Comparison of ENCODE assay signal across 19 cellular contexts in the genomic region with DNA sequence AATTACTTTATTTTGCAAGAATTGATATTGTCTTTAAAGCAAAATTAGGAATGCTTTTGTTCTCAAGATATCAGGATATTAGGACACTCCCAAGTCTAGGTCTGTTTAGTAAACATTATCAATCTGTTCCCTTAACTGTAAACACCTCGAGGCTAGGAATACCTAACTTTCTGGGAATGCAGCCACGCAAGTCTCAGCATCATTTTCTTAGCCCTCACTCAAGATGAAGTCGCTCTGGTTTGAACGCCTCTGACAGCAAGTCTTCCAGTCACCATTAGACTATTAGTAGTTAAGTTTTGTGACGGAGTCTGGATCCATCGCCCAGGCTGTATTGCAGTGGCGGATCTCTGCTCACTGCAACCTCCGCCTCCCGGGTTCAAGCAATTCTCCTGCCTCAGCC.
A peak's percentile ranks its signal among the peaks of the same experiment; 100 is the strongest.
DNase-seq lines count a peak whose midpoint lies in the region; ATAC-seq lines count a peak whose summit lies in the region.
"Had no signal": no experiment of that assay in that cellular context is flagged by ENCODE, and none has a peak within 500 bp of the region (broad histone marks: within the 10 kb centered on the region; RNA-seq: fewer than 3 reads in every experiment).

No MANE protein-coding gene starts in this region.

- H2BK120ac ChIP-seq in mesendoderm (ENCODE audit: low read depth, low read length): no peak overlapping the region

- H4K8ac ChIP-seq in mesendoderm (ENCODE audit: low read depth, low read length): no peak overlapping the region

- H3K4ac ChIP-seq in mesendoderm (ENCODE audit: low read depth, low read length): no peak overlapping the region

- no peaks in the 10 kb centered on the region for H3K36me3 Mint-ChIP-seq in activated CD4-positive, alpha-beta T cell treated with anti-CD3 and anti-CD28 coated beads, Interleukin-2, amount 10 ng/mL, durations not matched to agents 24 days and 14 days (ENCODE audit: low read depth)
- no peaks in the 10 kb centered on the region for H3K36me3 Mint-ChIP-seq in naive thymus-derived CD8-positive, alpha-beta T cell
- H3K36me3 Mint-ChIP-seq: CD8-positive, alpha-beta T cell had no signal

- no peak overlapping the region for H3K4me3 ChIP-seq in mesendoderm (ENCODE audit: low read length)
- H3K4me3 ChIP-seq: A549; BLaER1 treated with 17β-estradiol and CSF1 and Interleukin-3, amounts not matched to agents 10 nM and 100 nM had no signal

- H2BK15ac ChIP-seq in mesendoderm (replicated peaks; ENCODE audit: low read depth): no peak overlapping the region

- POLR2A ChIA-PET in naive thymus-derived CD8-positive, alpha-beta T cell (lab: Charles Lee): no interaction called here

- no peaks in the 10 kb centered on the region for H3K79me1 ChIP-seq in mesendoderm (ENCODE audit: low read length)

- no peaks in the 10 kb centered on the region for H3K27me3 Mint-ChIP-seq in activated CD4-positive, alpha-beta T cell treated with anti-CD3 and anti-CD28 coated beads, Interleukin-2, amount 10 ng/mL, durations not matched to agents 24 days and 14 days
- H3K27me3 Mint-ChIP-seq in naive thymus-derived CD8-positive, alpha-beta T cell: peaks cover 1 to 17% (median 2%) of the 10 kb centered on the region in 5 donors

- H4K5ac ChIP-seq in mesendoderm (ENCODE audit: low read length): no peak overlapping the region

- peak; percentile 12 for DNase-seq in activated CD4-positive, alpha-beta T cell treated with anti-CD3 and anti-CD28 coated beads, Interleukin-2, amount 10 ng/mL, durations not matched to agents 24 days and 14 days
- DNase-seq in activated CD4-positive, alpha-beta T cell treated with anti-CD3 and anti-CD28 coated beads, Interleukin-2, amount 50 U/mL, for 48 hours: no peak
- DNase-seq in NCI-H69 (lab: John Stamatoyannopoulos, UW): peak; percentile 16
- DNase-seq in mesendoderm: peak; percentile 77
- no peak for DNase-seq in cardiac septum (ENCODE audit: low spot score)
- no peak for DNase-seq in naive thymus-derived CD8-positive, alpha-beta T cell
- DNase-seq: AML-193; Caco-2; Calu3; CD4-positive, alpha-beta T cell; CD8-positive, alpha-beta T cell; DMS79 treated with DMSO at 0.1 percent for 48 hours; GDM1 had no signal

- H2AK5ac ChIP-seq in mesendoderm (ENCODE audit: low read length): no peak overlapping the region

- no peak for ATAC-seq in naive thymus-derived CD8-positive, alpha-beta T cell
- ATAC-seq in HG03039 (IDR thresholded peaks at IDR 0.05; ENCODE audit: unreplicated experiment): no peak
- ATAC-seq: A549; CD8-positive, alpha-beta T cell had no signal

- intact Hi-C loops in activated CD4-positive, alpha-beta T cell treated with anti-CD3 and anti-CD28 coated beads, Interleukin-2, amount 10 ng/mL, durations not matched to agents 24 days and 14 days (cut with micrococcal nuclease): no loop called here
- intact Hi-C loops in cardiac septum (cut with DNase I): no loop called here

- H3K4me1 ChIP-seq in mesendoderm (ENCODE audit: control insufficient read depth, low read depth, low read length): no peaks in the 10 kb centered on the region
- H3K4me1 ChIP-seq: A549; BLaER1 treated with 17β-estradiol and CSF1 and Interleukin-3, amounts not matched to agents 10 nM and 100 nM; Caco-2 had no signal

- no peak overlapping the region for H3K4me2 ChIP-seq in mesendoderm (ENCODE audit: low read length)
- H3K4me2 ChIP-seq: A549; BLaER1 treated with 17β-estradiol and CSF1 and Interleukin-3, amounts not matched to agents 10 nM and 100 nM had no signal

- no peaks in the 10 kb centered on the region for H3K27me3 ChIP-seq in mesendoderm (ENCODE audit: insufficient read depth, low read length, poor library complexity)
- H3K27me3 ChIP-seq: BLaER1 treated with 17β-estradiol and CSF1 and Interleukin-3, amounts not matched to agents 10 nM and 100 nM had no signal

- no peak overlapping the region for H3K23ac ChIP-seq in mesendoderm (ENCODE audit: low read length)

- no peak overlapping the region for H3K56ac ChIP-seq in mesendoderm (ENCODE audit: low read length)

- no peaks in the 10 kb centered on the region for H3K4me1 Mint-ChIP-seq in activated CD4-positive, alpha-beta T cell treated with anti-CD3 and anti-CD28 coated beads, Interleukin-2, amount 10 ng/mL, durations not matched to agents 24 days and 14 days
- H3K4me1 Mint-ChIP-seq in naive thymus-derived CD8-positive, alpha-beta T cell: no peaks in the 10 kb centered on the region
- H3K4me1 Mint-ChIP-seq: B cell had no signal

- H3K27ac ChIP-seq in mesendoderm (ENCODE audit: low read depth, low read length): no peak overlapping the region
- H3K27ac ChIP-seq: 22Rv1; A549; BLaER1 treated with 17β-estradiol and CSF1 and Interleukin-3, amounts not matched to agents 10 nM and 100 nM; C4-2B had no signal

- H3K9ac ChIP-seq in mesendoderm (ENCODE audit: low read length): no peak overlapping the region
- H3K9ac ChIP-seq: BLaER1 treated with 17β-estradiol and CSF1 and Interleukin-3, amounts not matched to agents 10 nM and 100 nM had no signal

- H3K36me3 ChIP-seq in mesendoderm (ENCODE audit: control insufficient read depth, insufficient read depth, low read length): no peaks in the 10 kb centered on the region
- H3K36me3 ChIP-seq: BLaER1 treated with 17β-estradiol and CSF1 and Interleukin-3, amounts not matched to agents 10 nM and 100 nM had no signal

- H2BK5ac ChIP-seq in mesendoderm (ENCODE audit: low read length): no peak overlapping the region

- no peaks in the 10 kb centered on the region for H3K9me3 Mint-ChIP-seq in activated CD4-positive, alpha-beta T cell treated with anti-CD3 and anti-CD28 coated beads, Interleukin-2, amount 10 ng/mL, durations not matched to agents 24 days and 14 days
- peaks cover 0 to 9% (median 0%) of the 10 kb centered on the region in 9 donors for H3K9me3 Mint-ChIP-seq in naive thymus-derived CD8-positive, alpha-beta T cell
- H3K9me3 Mint-ChIP-seq: CD4-positive, alpha-beta T cell; CD8-positive, alpha-beta T cell had no signal

- H3K79me2 ChIP-seq in mesendoderm (ENCODE audit: control insufficient read depth, insufficient read depth, low read length): no peaks in the 10 kb centered on the region

- no CpG with 5 or more reads among the region's 9 CpGs for WGBS in mesendoderm (ENCODE audit: extremely low coverage, insufficient coverage, low lambda C conversion rate)

- no peak overlapping the region for H3K27ac Mint-ChIP-seq in activated CD4-positive, alpha-beta T cell treated with anti-CD3 and anti-CD28 coated beads, Interleukin-2, amount 10 ng/mL, durations not matched to agents 24 days and 14 days
- H3K27ac Mint-ChIP-seq in naive thymus-derived CD8-positive, alpha-beta T cell: peak overlapping the region in 1 of 10 donors; percentile 9
- H3K27ac Mint-ChIP-seq: B cell; CD4-positive, alpha-beta T cell; CD8-positive, alpha-beta T cell had no signal

- no peak overlapping the region for H3K18ac ChIP-seq in mesendoderm (ENCODE audit: low read length)

- no peak overlapping the region for H3K4me3 Mint-ChIP-seq in activated CD4-positive, alpha-beta T cell treated with anti-CD3 and anti-CD28 coated beads, Interleukin-2, amount 10 ng/mL, durations not matched to agents 24 days and 14 days
- H3K4me3 Mint-ChIP-seq in naive thymus-derived CD8-positive, alpha-beta T cell: no peak overlapping the region
- H3K4me3 Mint-ChIP-seq: B cell; CD4-positive, alpha-beta T cell; CD8-positive, alpha-beta T cell had no signal

Comparison
In these comparisons a context has a peak if more than half of its experiments do, and no peak if none do; other contexts are left out.
1. DNase-seq: peak in activated CD4-positive, alpha-beta T cell treated with anti-CD3 and anti-CD28 coated beads, Interleukin-2, amount 10 ng/mL, durations not matched to agents 24 days and 14 days (single experiment), NCI-H69 (single experiment) and mesendoderm (single experiment); none in activated CD4-positive, alpha-beta T cell treated with anti-CD3 and anti-CD28 coated beads, Interleukin-2, amount 50 U/mL, for 48 hours (0 of 2), cardiac septum (single experiment) and naive thymus-derived CD8-positive, alpha-beta T cell (0 of 10).